8 cellular contexts compared by ENCODE assay signal in genomic region chr20:53590563-53590962, GRCh38. TPM values are rescaled to one million over a fixed set of nuclear protein-coding genes. Genes with fewer than 3 reads are reported as not detected.
DNase-seq lines count a peak whose midpoint lies in the region; ATAC-seq and TF ChIP-seq lines count a peak whose summit lies in the region.
"Not testable (repeated sequence)": the region's sequence is repeated elsewhere in the genome, so short reads cannot be mapped to it uniquely, and the experiment has no call there.

No MANE protein-coding gene starts in this region.

- H3K27me3 Mint-ChIP-seq in activated T-helper 17 cell treated with anti-CD3 and anti-CD28 coated beads, Interleukin-2, amount 50 U/mL, for 72 hours; dendritic cell treated with granulocyte-macrophage colony-stimulating factor and Interleukin-4, amounts not matched to agents 40 ng/mL and 50 ng/mL, for 4 days; naive B cell: not testable (repeated sequence)

- peaks cover 11 to 26% of the 10 kb centered on the region in 2 experiments for H3K4me1 ChIP-seq in HCT116 (ENCODE audit: control insufficient read depth in 1 of 2, insufficient read depth in 2 of 2, low read length in 2 of 2)
- peaks cover 45% of the 10 kb centered on the region for H3K4me1 ChIP-seq in PC-3 (ENCODE audit: insufficient read depth, low read length)
- peaks cover 0 to 28% of the 10 kb centered on the region in 2 donors for H3K4me1 ChIP-seq in right atrium auricular region
- peaks cover 15 to 68% (median 51%) of the 10 kb centered on the region in 6 donors for H3K4me1 ChIP-seq in spleen

- not testable (repeated sequence) for H3K9me3 ChIP-seq in AG04450 (ENCODE audit: control insufficient read depth, insufficient read depth, low read length); HCT116 (ENCODE audit: control insufficient read depth in 1 of 2, insufficient read depth in 1 of 2, low read depth in 1 of 2, low read length in 2 of 2); PC-3 (ENCODE audit: low read length); right atrium auricular region; spleen

- H3K79me2 ChIP-seq in HCT116 (ENCODE audit: insufficient read depth, low read length) (peaks cover 76% of the 10 kb centered on the region), PC-3 (ENCODE audit: low read length) (peaks cover 91% of the 10 kb centered on the region)

- H3F3A ChIP-seq in PC-3 (ENCODE audit: low read length, unreplicated experiment) = not testable (repeated sequence)

- POLR2A ChIA-PET in AG04450 (lab: Yijun Ruan, JAX); HCT116 (lab: Charles Lee): not testable (repeated sequence)
- POLR2A ChIA-PET in PC-3 (lab: Charles Lee; ENCODE audit: unreplicated experiment) = interaction anchor here (0.7 kb wide), 1 partner anchor 19 kb away, joined by 4 read pairs; no protein-coding TSS in a partner anchor

- DNase-seq in AG04450 (ENCODE audit: low read depth, low spot score); HCT116 (ENCODE audit: low read depth, low spot score); PC-3; right atrium auricular region (ENCODE audit: low spot score); naive B cell; spleen: not testable (repeated sequence)

- H3K9me3 Mint-ChIP-seq in activated T-helper 17 cell treated with anti-CD3 and anti-CD28 coated beads, Interleukin-2, amount 50 U/mL, for 72 hours; dendritic cell treated with granulocyte-macrophage colony-stimulating factor and Interleukin-4, amounts not matched to agents 40 ng/mL and 50 ng/mL, for 4 days; naive B cell: not testable (repeated sequence)

- ATAC-seq in HCT116; PC-3; activated T-helper 17 cell treated with anti-CD3 and anti-CD28 coated beads, Interleukin-2, amount 50 U/mL, for 72 hours (replicated peaks); naive B cell (ENCODE audit: low read depth in 2 of 2): not testable (repeated sequence)

- H3K4me1 Mint-ChIP-seq in activated T-helper 17 cell treated with anti-CD3 and anti-CD28 coated beads, Interleukin-2, amount 50 U/mL, for 72 hours = peaks cover 18% of the 10 kb centered on the region
- H3K4me1 Mint-ChIP-seq in dendritic cell treated with granulocyte-macrophage colony-stimulating factor and Interleukin-4, amounts not matched to agents 40 ng/mL and 50 ng/mL, for 4 days (ENCODE audit: low read depth) = peaks cover 23% of the 10 kb centered on the region
- H3K4me1 Mint-ChIP-seq in naive B cell = peaks cover 25 to 52% (median 49%) of the 10 kb centered on the region in 3 donors

- not testable (repeated sequence) for H3K27ac ChIP-seq in AG04450 (ENCODE audit: low read depth, low read length); HCT116 (ENCODE audit: low read depth, low read length)
- H3K27ac ChIP-seq in PC-3 (ENCODE audit: low read length) (peak overlapping the region; percentile 81), right atrium auricular region (peak overlapping the region; percentile 98 to 99), spleen (peak overlapping the region; percentile 99 to 100 (median 100))

- H3K9ac ChIP-seq in HCT116 (ENCODE audit: low read length) (0 out of 2 replicates have a peak overlapping the region, but pooled peaks have one; percentile 35), PC-3 (ENCODE audit: low read length) (peak overlapping the region; percentile 91)

- H4K20me1 ChIP-seq in HCT116 (ENCODE audit: insufficient read depth); PC-3 (ENCODE audit: low read length): not testable (repeated sequence)

- H3K9me2 ChIP-seq in HCT116 (ENCODE audit: insufficient read depth); PC-3 (replicated peaks; ENCODE audit: low read length): not testable (repeated sequence)

- H3K36me3 ChIP-seq in HCT116 (ENCODE audit: control insufficient read depth in 1 of 2, insufficient read depth in 2 of 2, low read length in 2 of 2); PC-3 (ENCODE audit: low read depth, low read length); right atrium auricular region; spleen: not testable (repeated sequence)

- RAD21 ChIA-PET in HCT116 (lab: Charles Lee; ENCODE audit: low non-redundant PET in 1 of 2, low total read pairs in 2 of 2, uncharacterized antibody in 2 of 2, unreplicated experiment in 2 of 2) = not testable (repeated sequence)

- not testable (repeated sequence) for TF ChIP-seq CTCF in AG04450 (IDR thresholded peaks at IDR 0.05; ENCODE audit: low read depth, low read length); HCT116 (IDR thresholded peaks at IDR 0.05 in 2 of 3, conservative IDR thresholded peaks at IDR 0.05 in 1 of 3; ENCODE audit: borderline replicate concordance in 1 of 3, insufficient read depth in 1 of 3, low read depth in 2 of 3, low read length in 2 of 3); PC-3 (conservative IDR thresholded peaks at IDR 0.05; ENCODE audit: low read depth, low read length); right atrium auricular region (IDR thresholded peaks at IDR 0.05); spleen (IDR thresholded peaks at IDR 0.05 in 8 of 11, conservative IDR thresholded peaks at IDR 0.05 in 3 of 11)

- H3K4me3 Mint-ChIP-seq in activated T-helper 17 cell treated with anti-CD3 and anti-CD28 coated beads, Interleukin-2, amount 50 U/mL, for 72 hours = peak overlapping the region; percentile 90
- peak overlapping the region; percentile 81 for H3K4me3 Mint-ChIP-seq in dendritic cell treated with granulocyte-macrophage colony-stimulating factor and Interleukin-4, amounts not matched to agents 40 ng/mL and 50 ng/mL, for 4 days
- H3K4me3 Mint-ChIP-seq in naive B cell = peak overlapping the region; percentile 82 to 98 (median 94)

- peaks cover 29% of the 10 kb centered on the region for H3K36me3 Mint-ChIP-seq in activated T-helper 17 cell treated with anti-CD3 and anti-CD28 coated beads, Interleukin-2, amount 50 U/mL, for 72 hours (ENCODE audit: low read depth)
- H3K36me3 Mint-ChIP-seq in dendritic cell treated with granulocyte-macrophage colony-stimulating factor and Interleukin-4, amounts not matched to agents 40 ng/mL and 50 ng/mL, for 4 days (ENCODE audit: low read depth) = peaks cover 60% of the 10 kb centered on the region
- H3K36me3 Mint-ChIP-seq in naive B cell = not testable (repeated sequence)

- not testable (repeated sequence) for TF ChIP-seq POLR2A in HCT116 (IDR thresholded peaks at IDR 0.05; ENCODE audit: borderline replicate concordance, extremely low read depth, insufficient read depth, insufficient read length); spleen (IDR thresholded peaks at IDR 0.05)

- peak overlapping the region; percentile 98 for H3K27ac Mint-ChIP-seq in activated T-helper 17 cell treated with anti-CD3 and anti-CD28 coated beads, Interleukin-2, amount 50 U/mL, for 72 hours
- H3K27ac Mint-ChIP-seq in dendritic cell treated with granulocyte-macrophage colony-stimulating factor and Interleukin-4, amounts not matched to agents 40 ng/mL and 50 ng/mL, for 4 days = peak overlapping the region; percentile 95
- H3K27ac Mint-ChIP-seq in naive B cell = peak overlapping the region; percentile 47 to 98 (median 96)

- H3K4me2 ChIP-seq in HCT116 (ENCODE audit: low read length) (peak overlapping the region; percentile 77; the same call in 1 of the 2 replicates), PC-3 (ENCODE audit: low read length) (peak overlapping the region; percentile 82)

- TF ChIP-seq RAD21 in HCT116 (IDR thresholded peaks at IDR 0.05; ENCODE audit: low read depth) = not testable (repeated sequence)

- intact Hi-C loops in HCT116 (cut with micrococcal nuclease) = loop anchor here (5.0 kb wide), 1 partner anchor 277 kb away; no protein-coding TSS in a partner anchor
- intact Hi-C loops in PC-3 (cut with micrococcal nuclease) = loop anchor here (10.0 kb wide), 1 partner anchor 1956 kb away; no protein-coding TSS in a partner anchor
- intact Hi-C loops in dendritic cell treated with granulocyte-macrophage colony-stimulating factor and Interleukin-4, amounts not matched to agents 40 ng/mL and 50 ng/mL, for 4 days (cut with micrococcal nuclease) = loop anchor here (5.0 kb wide), 3 partner anchors 52 to 117 kb away; no protein-coding TSS in a partner anchor
- intact Hi-C loops in spleen (cut with DNase I; ENCODE audit: low total_unique reads) = not testable (repeated sequence)

- H3K27me3 ChIP-seq in AG04450 (ENCODE audit: control insufficient read depth, insufficient read depth, low read length); HCT116 (ENCODE audit: insufficient read depth, low read length); PC-3 (ENCODE audit: low read length); right atrium auricular region; spleen (replicated peaks in 1 of 7): not testable (repeated sequence)

- H3K4me3 ChIP-seq in AG04450 (ENCODE audit: low read depth, low read length) = peak overlapping the region; percentile 69
- H3K4me3 ChIP-seq in HCT116 (replicated peaks in 1 of 2; ENCODE audit: low read depth in 1 of 2, low read length in 2 of 2) = not testable (repeated sequence)
- peak overlapping the region; percentile 92 for H3K4me3 ChIP-seq in PC-3 (ENCODE audit: low read length)
- H3K4me3 ChIP-seq in right atrium auricular region = peak overlapping the region in 1 of 2 donors; percentile 3
- peak overlapping the region in 6 of 8 donors; percentile 10 to 87 (median 64) for H3K4me3 ChIP-seq in spleen

- CTCF ChIA-PET in AG04450 (lab: Charles Lee) (interaction anchor here (1.2 kb wide), 1 partner anchor 325 kb away, joined by 4 read pairs; no protein-coding TSS in a partner anchor), HCT116 (lab: Charles Lee) (interaction anchor here (0.6 kb wide), 2 partner anchors 8 to 56 kb away, joined by 3 read pairs; no protein-coding TSS in a partner anchor)
- CTCF ChIA-PET in PC-3 (lab: Charles Lee) = not testable (repeated sequence)

- H2AFZ ChIP-seq in HCT116 (ENCODE audit: low read depth, low read length, poor library complexity, severe bottlenecking); PC-3 (ENCODE audit: low read length): not testable (repeated sequence)

- not testable (repeated sequence) for BruUV-seq in HCT116 (replicated peaks; lab: Mats Ljungman, UMichigan); PC-3 (replicated peaks; lab: Mats Ljungman, UMichigan)

RNA-seq across cellular contexts. Expression of gene ZNF217, which starts 3.1 kb away (rescaled TPM):
- polyA plus RNA-seq in AG04450 (2011; rRNA removed) (16.6 and 17.0 TPM in 2 replicates), naive B cell (ENCODE audit: low read depth in 6 of 6) (10 to 100 TPM in 5 of 6 donors, 1 to 10 TPM in 1; 8.8 to 31.0 (median 24.7) TPM), spleen (10 to 100 TPM; 15.1 to 20.4 (median 15.3) TPM)
- 32.2 and 34.8 TPM in 2 replicates for polyA minus RNA-seq in AG04450 (2011; rRNA and poly(A)+ RNA removed)
- total RNA-seq in HCT116 (2021; ENCODE audit: unreplicated experiment) (33.8 TPM), PC-3 (2014; rRNA removed) (45.6 and 55.5 TPM in 2 replicates), right atrium auricular region (10 to 100 TPM in 1 of 2 donors, 1 to 10 TPM in 1; 7.6 to 13.8 TPM), spleen (10 to 100 TPM; 58.7 to 90.1 (median 87.5) TPM)
- polyA plus RNA-seq in HCT116 (2012) = 14.3 and 15.7 TPM in 2 replicates
- total RNA-seq in activated T-helper 17 cell treated with anti-CD3 and anti-CD28 coated beads, Interleukin-2, amount 50 U/mL, for 72 hours = 10 to 100 TPM; 52.7 to 54.2 TPM
